In the genomic region with DNA sequence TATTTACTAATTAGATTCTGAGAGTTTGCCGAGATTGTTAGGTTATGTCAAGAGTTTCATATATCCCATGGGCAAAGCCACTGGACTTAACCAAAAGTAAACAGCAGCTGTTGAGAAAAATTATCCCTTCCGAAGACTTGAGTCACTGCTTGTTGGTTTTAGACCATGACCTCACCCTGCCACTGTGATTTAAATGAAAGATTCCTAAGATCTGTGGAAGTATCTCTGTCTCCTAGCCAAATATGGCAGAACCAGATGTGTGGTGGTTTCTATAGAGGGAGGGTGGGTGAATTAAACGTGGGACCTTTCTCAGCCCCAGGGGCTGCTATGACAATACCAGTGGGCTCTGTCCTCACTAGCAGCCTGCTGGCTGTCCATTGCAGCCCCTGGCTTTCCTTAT, we compare ENCODE assay signal across 17 cellular contexts. TPM values are rescaled to one million over a fixed set of nuclear protein-coding genes. Genes with fewer than 3 reads are reported as not detected.
A peak's percentile ranks its signal among the peaks of the same experiment; 100 is the strongest.
DNase-seq lines count a peak whose midpoint lies in the region; ATAC-seq and TF ChIP-seq lines count a peak whose summit lies in the region.
"Had no signal": no experiment of that assay in that cellular context is flagged by ENCODE, and none has a peak within 500 bp of the region (broad histone marks: within the 10 kb centered on the region; RNA-seq: fewer than 3 reads in every experiment).

No MANE protein-coding gene starts in this region.

- TF ChIP-seq CTCF in parathyroid adenoma (IDR thresholded peaks at IDR 0.05) = no peak

- H3K9me3 ChIP-seq in parathyroid adenoma (ENCODE audit: control insufficient read depth, low read length) = no peaks in the 10 kb centered on the region
- H3K9me3 ChIP-seq: tibial artery had no signal

- H3K9ac ChIP-seq in parathyroid adenoma = no peak overlapping the region

- H3K4me2 ChIP-seq in parathyroid adenoma (ENCODE audit: low read length) = no peak overlapping the region

- no peaks in the 10 kb centered on the region for H3K9me3 Mint-ChIP-seq in activated CD8-positive, alpha-beta T cell treated with anti-CD3 and anti-CD28 coated beads, Interleukin-2, amount 10 ng/mL, durations not matched to agents 7 days and 5 days (ENCODE audit: insufficient read depth)
- H3K9me3 Mint-ChIP-seq: dendritic cell treated with granulocyte-macrophage colony-stimulating factor and Interleukin-4, amounts not matched to agents 40 ng/mL and 50 ng/mL, for 4 days had no signal

- H3K4me1 ChIP-seq in parathyroid adenoma = no peaks in the 10 kb centered on the region
- H3K4me1 ChIP-seq: tibial artery had no signal

- peaks cover 2% of the 10 kb centered on the region for H3K79me2 ChIP-seq in parathyroid adenoma

- peaks cover 8% of the 10 kb centered on the region for H3K4me1 Mint-ChIP-seq in activated CD8-positive, alpha-beta T cell treated with anti-CD3 and anti-CD28 coated beads, Interleukin-2, amount 10 ng/mL, durations not matched to agents 7 days and 5 days (ENCODE audit: low read depth)

- H3K4me3 Mint-ChIP-seq in activated CD8-positive, alpha-beta T cell treated with anti-CD3 and anti-CD28 coated beads, Interleukin-2, amount 10 ng/mL, durations not matched to agents 7 days and 5 days = no peak overlapping the region
- H3K4me3 Mint-ChIP-seq: dendritic cell treated with granulocyte-macrophage colony-stimulating factor and Interleukin-4, amounts not matched to agents 40 ng/mL and 50 ng/mL, for 4 days; naive thymus-derived CD4-positive, alpha-beta T cell had no signal

- POLR2A ChIA-PET in activated CD8-positive, alpha-beta T cell treated with anti-CD3 and anti-CD28 coated beads, Interleukin-2, amount 10 ng/mL, durations not matched to agents 7 days and 5 days (lab: Charles Lee) = no interaction called here

- H2AFZ ChIP-seq in parathyroid adenoma = no peak overlapping the region

- CTCF ChIA-PET in activated CD8-positive, alpha-beta T cell treated with anti-CD3 and anti-CD28 coated beads, Interleukin-2, amount 10 ng/mL, durations not matched to agents 7 days and 5 days (lab: Charles Lee) = interaction anchor here (1.4 to 2.3 kb wide), 5 partner anchors 9 to 240 kb away, joined by 4 to 12 read pairs (median 6); no protein-coding TSS in a partner anchor

- H3K4me3 ChIP-seq in parathyroid adenoma (ENCODE audit: low read depth, low read length) = no peak overlapping the region
- H3K4me3 ChIP-seq: tibial artery had no signal

- peak overlapping the region; percentile 63 for H3K27ac ChIP-seq in parathyroid adenoma
- H3K27ac ChIP-seq: tibial artery, VCaP had no signal

- H3K27me3 ChIP-seq in parathyroid adenoma (ENCODE audit: control insufficient read depth, insufficient read depth, low read length) = no peaks in the 10 kb centered on the region

- ATAC-seq in activated CD8-positive, alpha-beta T cell treated with anti-CD3 and anti-CD28 coated beads, Interleukin-2, amount 10 ng/mL, durations not matched to agents 7 days and 5 days = no peak
- ATAC-seq: esophagus mucosa; naive thymus-derived CD4-positive, alpha-beta T cell; SK-N-SH treated with all-trans-retinoic acid at 6 μM for 48 hours had no signal

- peak; percentile 57 for DNase-seq in DMS53 (lab: John Stamatoyannopoulos, UW)
- peak; percentile 88 for DNase-seq in M059J (ENCODE audit: low read depth)
- DNase-seq in dedifferentiated amniotic fluid mesenchymal stem cell (ENCODE audit: extremely low spot score) = peak; percentile 27
- no peak for DNase-seq in HT-29 (ENCODE audit: low spot score)
- no peak for DNase-seq in AG20443 (ENCODE audit: low spot score)
- no peak for DNase-seq in activated CD8-positive, alpha-beta T cell treated with anti-CD3 and anti-CD28 coated beads, Interleukin-2, amount 10 ng/mL, durations not matched to agents 7 days and 5 days
- DNase-seq in activated CD4-positive, alpha-beta T cell treated with anti-CD3 and anti-CD28 coated beads for 48 hours = no peak
- DNase-seq: aorta; naive thymus-derived CD4-positive, alpha-beta T cell; tibial artery had no signal

- H3K27me3 Mint-ChIP-seq in activated CD8-positive, alpha-beta T cell treated with anti-CD3 and anti-CD28 coated beads, Interleukin-2, amount 10 ng/mL, durations not matched to agents 7 days and 5 days (ENCODE audit: low read depth) = peaks cover 15% of the 10 kb centered on the region

- no peaks in the 10 kb centered on the region for H3K36me3 ChIP-seq in parathyroid adenoma (ENCODE audit: control insufficient read depth, insufficient read depth, low read length)
- H3K36me3 ChIP-seq: tibial artery had no signal

- no peaks in the 10 kb centered on the region for H3K36me3 Mint-ChIP-seq in activated CD8-positive, alpha-beta T cell treated with anti-CD3 and anti-CD28 coated beads, Interleukin-2, amount 10 ng/mL, durations not matched to agents 7 days and 5 days (ENCODE audit: low read depth)
- H3K36me3 Mint-ChIP-seq: naive thymus-derived CD4-positive, alpha-beta T cell had no signal

- H3K27ac Mint-ChIP-seq in activated CD8-positive, alpha-beta T cell treated with anti-CD3 and anti-CD28 coated beads, Interleukin-2, amount 10 ng/mL, durations not matched to agents 7 days and 5 days = no peak overlapping the region
- H3K27ac Mint-ChIP-seq: dendritic cell treated with granulocyte-macrophage colony-stimulating factor and Interleukin-4, amounts not matched to agents 40 ng/mL and 50 ng/mL, for 4 days had no signal

RNA-seq across cellular contexts. Expression of a gene that starts 19.3 kb away (rescaled TPM):
- not detected in 2 replicates for total RNA-seq in M059J (2014; rRNA removed; shearing (Covaris generic))
- total RNA-seq in HT-29 (2014; rRNA removed; shearing (Covaris generic)) = not detected in 2 replicates
- total RNA-seq in activated CD8-positive, alpha-beta T cell treated with anti-CD3 and anti-CD28 coated beads, Interleukin-2, amount 10 ng/mL, durations not matched to agents 7 days and 5 days = not detected
- total RNA-seq: activated CD8-positive, alpha-beta memory T cell treated with anti-CD3 and anti-CD28 coated beads for 36 hours; esophagus mucosa; liver; naive thymus-derived CD4-positive, alpha-beta T cell had no signal

RNA-seq across cellular contexts. Expression of a gene that starts 54.4 kb away (rescaled TPM):
- not detected in 2 replicates for total RNA-seq in M059J (2014; rRNA removed; shearing (Covaris generic))
- not detected in 2 replicates for total RNA-seq in HT-29 (2014; rRNA removed; shearing (Covaris generic))
- total RNA-seq in activated CD8-positive, alpha-beta T cell treated with anti-CD3 and anti-CD28 coated beads, Interleukin-2, amount 10 ng/mL, durations not matched to agents 7 days and 5 days = not detected
- total RNA-seq: activated CD8-positive, alpha-beta memory T cell treated with anti-CD3 and anti-CD28 coated beads for 36 hours; liver had no signal

Comparison
In these comparisons a context has a peak if more than half of its experiments do, and no peak if none do; other contexts are left out.
1. DNase-seq: peak in DMS53 (single experiment), M059J (single experiment) and dedifferentiated amniotic fluid mesenchymal stem cell (single experiment); none in HT-29 (single experiment), AG20443 (single experiment), activated CD8-positive, alpha-beta T cell treated with anti-CD3 and anti-CD28 coated beads, Interleukin-2, amount 10 ng/mL, durations not matched to agents 7 days and 5 days (single experiment) and activated CD4-positive, alpha-beta T cell treated with anti-CD3 and anti-CD28 coated beads for 48 hours (single experiment).